In the genomic region with DNA sequence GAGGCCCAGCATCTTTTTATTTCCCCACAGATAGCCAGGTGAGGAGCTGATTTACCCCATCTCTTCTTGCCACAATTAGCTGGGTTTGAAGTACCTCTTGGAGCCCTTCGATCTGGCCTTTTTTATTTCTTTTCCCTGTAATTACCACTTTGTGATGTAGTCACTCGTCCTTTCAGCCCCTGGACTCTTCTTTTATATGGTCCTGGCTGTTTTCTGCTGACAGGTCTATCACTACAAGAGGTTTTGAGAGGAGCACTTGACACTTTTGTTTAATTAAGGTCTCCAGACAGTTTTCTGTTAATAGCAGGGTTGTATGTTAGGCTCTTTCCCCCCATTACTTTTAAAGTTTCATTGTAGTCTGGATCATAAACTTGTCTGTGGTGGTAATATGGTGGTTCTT, we compare ENCODE assay signal across 1 cellular context.
TF ChIP-seq lines count a peak whose summit lies in the region.

No MANE protein-coding gene starts in this region.

TF ChIP-seq in WTC11, 78 proteins besides CTCF, POLR2A, EP300 and RAD21 (continued from another document):
- TF ChIP-seq, protein P1, sequence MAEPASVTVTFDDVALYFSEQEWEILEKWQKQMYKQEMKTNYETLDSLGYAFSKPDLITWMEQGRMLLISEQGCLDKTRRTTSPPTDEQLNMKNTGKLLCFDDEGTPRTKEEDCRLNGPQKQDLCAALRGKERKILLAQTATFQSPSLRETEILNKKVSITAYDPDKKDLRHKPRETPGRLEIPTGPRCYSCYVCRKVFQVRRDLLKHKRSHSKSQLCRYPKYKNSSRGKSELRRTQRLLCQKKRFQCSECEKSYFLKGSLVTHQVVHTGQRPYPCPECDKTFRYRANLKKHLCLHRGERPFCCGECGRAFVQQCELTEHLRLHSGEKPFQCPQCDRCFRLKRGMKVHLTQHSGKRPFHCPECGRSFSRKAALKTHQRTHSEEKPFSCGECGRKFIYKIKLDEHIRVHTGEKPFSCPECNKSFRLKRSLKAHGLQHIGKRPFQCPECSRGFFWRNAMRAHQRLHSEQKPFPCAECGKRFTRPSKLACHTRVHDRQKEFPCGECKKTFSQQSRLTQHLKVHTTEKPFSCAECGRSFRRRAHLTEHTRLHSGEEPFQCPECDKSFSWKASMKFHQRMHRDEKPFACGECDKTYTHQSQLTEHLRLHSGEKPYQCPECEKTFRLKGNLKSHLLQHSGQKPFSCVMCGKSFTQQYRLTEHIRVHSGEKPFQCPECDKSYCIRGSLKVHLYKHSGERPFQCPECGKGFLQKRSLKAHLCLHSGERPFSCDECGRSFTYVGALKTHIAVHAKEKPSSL (CRISPR knock-in tag; conservative IDR thresholded peaks at IDR 0.05), result no peak
- TF ChIP-seq TEAD1 (CRISPR knock-in tag; IDR thresholded peaks at IDR 0.05), result no peak
- TF ChIP-seq, protein P2, sequence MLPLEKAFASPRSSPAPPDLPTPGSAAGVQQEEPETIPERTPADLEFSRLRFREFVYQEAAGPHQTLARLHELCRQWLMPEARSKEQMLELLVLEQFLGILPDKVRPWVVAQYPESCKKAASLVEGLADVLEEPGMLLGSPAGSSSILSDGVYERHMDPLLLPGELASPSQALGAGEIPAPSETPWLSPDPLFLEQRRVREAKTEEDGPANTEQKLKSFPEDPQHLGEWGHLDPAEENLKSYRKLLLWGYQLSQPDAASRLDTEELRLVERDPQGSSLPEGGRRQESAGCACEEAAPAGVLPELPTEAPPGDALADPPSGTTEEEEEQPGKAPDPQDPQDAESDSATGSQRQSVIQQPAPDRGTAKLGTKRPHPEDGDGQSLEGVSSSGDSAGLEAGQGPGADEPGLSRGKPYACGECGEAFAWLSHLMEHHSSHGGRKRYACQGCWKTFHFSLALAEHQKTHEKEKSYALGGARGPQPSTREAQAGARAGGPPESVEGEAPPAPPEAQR (CRISPR knock-in tag; IDR thresholded peaks at IDR 0.05), result no peak
- no peak for TF ChIP-seq ATF1 (CRISPR knock-in tag; IDR thresholded peaks at IDR 0.05)
- TF ChIP-seq FOXJ3 (CRISPR knock-in tag; IDR thresholded peaks at IDR 0.05; ENCODE audit: borderline replicate concordance), result no peak
- TF ChIP-seq, protein P3, sequence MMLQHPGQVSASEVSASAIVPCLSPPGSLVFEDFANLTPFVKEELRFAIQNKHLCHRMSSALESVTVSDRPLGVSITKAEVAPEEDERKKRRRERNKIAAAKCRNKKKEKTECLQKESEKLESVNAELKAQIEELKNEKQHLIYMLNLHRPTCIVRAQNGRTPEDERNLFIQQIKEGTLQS (CRISPR knock-in tag; conservative IDR thresholded peaks at IDR 0.05), result no peak
- TF ChIP-seq, protein P4, sequence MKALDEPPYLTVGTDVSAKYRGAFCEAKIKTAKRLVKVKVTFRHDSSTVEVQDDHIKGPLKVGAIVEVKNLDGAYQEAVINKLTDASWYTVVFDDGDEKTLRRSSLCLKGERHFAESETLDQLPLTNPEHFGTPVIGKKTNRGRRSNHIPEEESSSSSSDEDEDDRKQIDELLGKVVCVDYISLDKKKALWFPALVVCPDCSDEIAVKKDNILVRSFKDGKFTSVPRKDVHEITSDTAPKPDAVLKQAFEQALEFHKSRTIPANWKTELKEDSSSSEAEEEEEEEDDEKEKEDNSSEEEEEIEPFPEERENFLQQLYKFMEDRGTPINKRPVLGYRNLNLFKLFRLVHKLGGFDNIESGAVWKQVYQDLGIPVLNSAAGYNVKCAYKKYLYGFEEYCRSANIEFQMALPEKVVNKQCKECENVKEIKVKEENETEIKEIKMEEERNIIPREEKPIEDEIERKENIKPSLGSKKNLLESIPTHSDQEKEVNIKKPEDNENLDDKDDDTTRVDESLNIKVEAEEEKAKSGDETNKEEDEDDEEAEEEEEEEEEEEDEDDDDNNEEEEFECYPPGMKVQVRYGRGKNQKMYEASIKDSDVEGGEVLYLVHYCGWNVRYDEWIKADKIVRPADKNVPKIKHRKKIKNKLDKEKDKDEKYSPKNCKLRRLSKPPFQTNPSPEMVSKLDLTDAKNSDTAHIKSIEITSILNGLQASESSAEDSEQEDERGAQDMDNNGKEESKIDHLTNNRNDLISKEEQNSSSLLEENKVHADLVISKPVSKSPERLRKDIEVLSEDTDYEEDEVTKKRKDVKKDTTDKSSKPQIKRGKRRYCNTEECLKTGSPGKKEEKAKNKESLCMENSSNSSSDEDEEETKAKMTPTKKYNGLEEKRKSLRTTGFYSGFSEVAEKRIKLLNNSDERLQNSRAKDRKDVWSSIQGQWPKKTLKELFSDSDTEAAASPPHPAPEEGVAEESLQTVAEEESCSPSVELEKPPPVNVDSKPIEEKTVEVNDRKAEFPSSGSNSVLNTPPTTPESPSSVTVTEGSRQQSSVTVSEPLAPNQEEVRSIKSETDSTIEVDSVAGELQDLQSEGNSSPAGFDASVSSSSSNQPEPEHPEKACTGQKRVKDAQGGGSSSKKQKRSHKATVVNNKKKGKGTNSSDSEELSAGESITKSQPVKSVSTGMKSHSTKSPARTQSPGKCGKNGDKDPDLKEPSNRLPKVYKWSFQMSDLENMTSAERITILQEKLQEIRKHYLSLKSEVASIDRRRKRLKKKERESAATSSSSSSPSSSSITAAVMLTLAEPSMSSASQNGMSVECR (CRISPR knock-in tag; IDR thresholded peaks at IDR 0.05; ENCODE audit: borderline replicate concordance), result no peak
- TF ChIP-seq GABPB1 (CRISPR knock-in tag; IDR thresholded peaks at IDR 0.05), result no peak
- TF ChIP-seq OVOL2 (CRISPR knock-in tag; IDR thresholded peaks at IDR 0.05; ENCODE audit: borderline replicate concordance), result no peak
- no peak for TF ChIP-seq FOXK1 (CRISPR knock-in tag; IDR thresholded peaks at IDR 0.05)
- TF ChIP-seq, protein P5, sequence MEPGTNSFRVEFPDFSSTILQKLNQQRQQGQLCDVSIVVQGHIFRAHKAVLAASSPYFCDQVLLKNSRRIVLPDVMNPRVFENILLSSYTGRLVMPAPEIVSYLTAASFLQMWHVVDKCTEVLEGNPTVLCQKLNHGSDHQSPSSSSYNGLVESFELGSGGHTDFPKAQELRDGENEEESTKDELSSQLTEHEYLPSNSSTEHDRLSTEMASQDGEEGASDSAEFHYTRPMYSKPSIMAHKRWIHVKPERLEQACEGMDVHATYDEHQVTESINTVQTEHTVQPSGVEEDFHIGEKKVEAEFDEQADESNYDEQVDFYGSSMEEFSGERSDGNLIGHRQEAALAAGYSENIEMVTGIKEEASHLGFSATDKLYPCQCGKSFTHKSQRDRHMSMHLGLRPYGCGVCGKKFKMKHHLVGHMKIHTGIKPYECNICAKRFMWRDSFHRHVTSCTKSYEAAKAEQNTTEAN (CRISPR knock-in tag; IDR thresholded peaks at IDR 0.05), result no peak
- TF ChIP-seq, protein P6, sequence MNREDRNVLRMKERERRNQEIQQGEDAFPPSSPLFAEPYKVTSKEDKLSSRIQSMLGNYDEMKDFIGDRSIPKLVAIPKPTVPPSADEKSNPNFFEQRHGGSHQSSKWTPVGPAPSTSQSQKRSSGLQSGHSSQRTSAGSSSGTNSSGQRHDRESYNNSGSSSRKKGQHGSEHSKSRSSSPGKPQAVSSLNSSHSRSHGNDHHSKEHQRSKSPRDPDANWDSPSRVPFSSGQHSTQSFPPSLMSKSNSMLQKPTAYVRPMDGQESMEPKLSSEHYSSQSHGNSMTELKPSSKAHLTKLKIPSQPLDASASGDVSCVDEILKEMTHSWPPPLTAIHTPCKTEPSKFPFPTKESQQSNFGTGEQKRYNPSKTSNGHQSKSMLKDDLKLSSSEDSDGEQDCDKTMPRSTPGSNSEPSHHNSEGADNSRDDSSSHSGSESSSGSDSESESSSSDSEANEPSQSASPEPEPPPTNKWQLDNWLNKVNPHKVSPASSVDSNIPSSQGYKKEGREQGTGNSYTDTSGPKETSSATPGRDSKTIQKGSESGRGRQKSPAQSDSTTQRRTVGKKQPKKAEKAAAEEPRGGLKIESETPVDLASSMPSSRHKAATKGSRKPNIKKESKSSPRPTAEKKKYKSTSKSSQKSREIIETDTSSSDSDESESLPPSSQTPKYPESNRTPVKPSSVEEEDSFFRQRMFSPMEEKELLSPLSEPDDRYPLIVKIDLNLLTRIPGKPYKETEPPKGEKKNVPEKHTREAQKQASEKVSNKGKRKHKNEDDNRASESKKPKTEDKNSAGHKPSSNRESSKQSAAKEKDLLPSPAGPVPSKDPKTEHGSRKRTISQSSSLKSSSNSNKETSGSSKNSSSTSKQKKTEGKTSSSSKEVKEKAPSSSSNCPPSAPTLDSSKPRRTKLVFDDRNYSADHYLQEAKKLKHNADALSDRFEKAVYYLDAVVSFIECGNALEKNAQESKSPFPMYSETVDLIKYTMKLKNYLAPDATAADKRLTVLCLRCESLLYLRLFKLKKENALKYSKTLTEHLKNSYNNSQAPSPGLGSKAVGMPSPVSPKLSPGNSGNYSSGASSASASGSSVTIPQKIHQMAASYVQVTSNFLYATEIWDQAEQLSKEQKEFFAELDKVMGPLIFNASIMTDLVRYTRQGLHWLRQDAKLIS (CRISPR knock-in tag; IDR thresholded peaks at IDR 0.05; ENCODE audit: borderline replicate concordance), result no peak
- no peak for TF ChIP-seq ETV6 (CRISPR knock-in tag; IDR thresholded peaks at IDR 0.05)
- no peak for TF ChIP-seq ELF4 (CRISPR knock-in tag; IDR thresholded peaks at IDR 0.05; ENCODE audit: low read depth)
